In genomic region chr18:78793313-78793712, GRCh38 we compare ENCODE assay signal across 28 cellular contexts.
"Had no signal": no experiment of that assay in that cellular context is flagged by ENCODE, and none has a peak within 500 bp of the region (broad histone marks: within the 10 kb centered on the region; RNA-seq: fewer than 3 reads in every experiment).

No MANE protein-coding gene starts in this region.

- H3K27ac ChIP-seq: brain microvascular endothelial cell, Peyer's patch had no signal

- H3K27me3 Mint-ChIP-seq: activated CD4-positive, alpha-beta T cell treated with anti-CD3 and anti-CD28 coated beads for 36 hours; activated CD4-positive, alpha-beta T cell treated with anti-CD3 and anti-CD28 coated beads, Interleukin-2, amount 10 ng/mL, durations not matched to agents 7 days and 5 days; activated naive CD8-positive, alpha-beta T cell treated with anti-CD3 and anti-CD28 coated beads for 36 hours; activated T-cell treated with anti-CD3 and anti-CD28 coated beads, Interleukin-2, amount 50 U/mL, for 24 hours had no signal

- H3K4me3 Mint-ChIP-seq: activated CD4-positive, alpha-beta T cell treated with anti-CD3 and anti-CD28 coated beads for 36 hours; activated CD4-positive, alpha-beta T cell treated with anti-CD3 and anti-CD28 coated beads, Interleukin-2, amount 10 ng/mL, durations not matched to agents 7 days and 5 days; activated CD8-positive, alpha-beta T cell treated with anti-CD3 and anti-CD28 coated beads, Interleukin-2, amount 10 ng/mL, durations not matched to agents 7 days and 5 days; activated naive CD8-positive, alpha-beta T cell treated with anti-CD3 and anti-CD28 coated beads for 36 hours; activated T-cell treated with anti-CD3 and anti-CD28 coated beads, Interleukin-2, amount 50 U/mL, for 24 hours; central memory CD8-positive, alpha-beta T cell had no signal

- H3K4me3 ChIP-seq: MG63, Peyer's patch had no signal

- H3K4me1 Mint-ChIP-seq: activated CD4-positive, alpha-beta T cell treated with anti-CD3 and anti-CD28 coated beads for 36 hours; activated CD4-positive, alpha-beta T cell treated with anti-CD3 and anti-CD28 coated beads, Interleukin-2, amount 10 ng/mL, durations not matched to agents 7 days and 5 days; activated naive CD8-positive, alpha-beta T cell treated with anti-CD3 and anti-CD28 coated beads for 36 hours; central memory CD8-positive, alpha-beta T cell had no signal

- DNase-seq: activated CD4-positive, alpha-beta T cell treated with anti-CD3 and anti-CD28 coated beads for 36 hours; activated CD4-positive, alpha-beta T cell treated with anti-CD3 and anti-CD28 coated beads, Interleukin-2, amount 10 ng/mL, durations not matched to agents 7 days and 5 days; activated CD4-positive, alpha-beta T cell treated with anti-CD3 and anti-CD28 coated beads, Interleukin-2, amount 50 U/mL, for 48 hours; activated CD8-positive, alpha-beta T cell treated with anti-CD3 and anti-CD28 coated beads, Interleukin-2, amount 10 ng/mL, durations not matched to agents 7 days and 5 days; activated naive CD4-positive, alpha-beta T cell; activated naive CD4-positive, alpha-beta T cell treated with anti-CD3 and anti-CD28 coated beads, Interleukin-2, amount 50 U/mL, for 16 hours; activated naive CD8-positive, alpha-beta T cell treated with anti-CD3 and anti-CD28 coated beads for 36 hours; activated T-cell treated with anti-CD3 and anti-CD28 coated beads, Interleukin-2, amount 50 U/mL, for 24 hours; amniotic stem cell; brain microvascular endothelial cell; Kasumi-1; KBM-7; MG63; NCI-H1048; NCI-H1105 treated with DMSO at 0.1 percent for 48 hours; NCI-H1436; NCI-H1694; NCI-H1930; NCI-H2081 treated with DMSO at 0.1 percent for 48 hours; NCI-H226; NCI-H446 treated with DMSO at 0.1 percent for 48 hours; NCI-H524; Peyer's patch; RPMI8226; SIG-M5; T1000 had no signal

- H3K27me3 ChIP-seq: brain microvascular endothelial cell, Peyer's patch had no signal

- H3K36me3 Mint-ChIP-seq: activated naive CD8-positive, alpha-beta T cell treated with anti-CD3 and anti-CD28 coated beads for 36 hours had no signal

- H3K4me1 ChIP-seq: Peyer's patch had no signal

- ATAC-seq: activated CD4-positive, alpha-beta T cell treated with anti-CD3 and anti-CD28 coated beads for 36 hours; activated CD8-positive, alpha-beta T cell treated with anti-CD3 and anti-CD28 coated beads, Interleukin-2, amount 10 ng/mL, durations not matched to agents 7 days and 5 days had no signal

- H3K9me3 ChIP-seq: MG63, Peyer's patch had no signal

- H3K9me3 Mint-ChIP-seq: activated CD4-positive, alpha-beta T cell treated with anti-CD3 and anti-CD28 coated beads, Interleukin-2, amount 10 ng/mL, durations not matched to agents 7 days and 5 days; activated naive CD8-positive, alpha-beta T cell treated with anti-CD3 and anti-CD28 coated beads for 36 hours; activated T-cell treated with anti-CD3 and anti-CD28 coated beads, Interleukin-2, amount 50 U/mL, for 24 hours; activated T-helper 2 cell treated with anti-CD3 and anti-CD28 coated beads, Interferon-gamma antibody, Interleukin-2, Interleukin-4, amounts not matched to agents 10 μg/mL and 5 μg/mL and 100 μg/mL, durations not matched to agents 14 hours and 24 hours and 36 hours; central memory CD8-positive, alpha-beta T cell had no signal

- H3K27ac Mint-ChIP-seq: activated CD4-positive, alpha-beta T cell treated with anti-CD3 and anti-CD28 coated beads for 36 hours; activated CD4-positive, alpha-beta T cell treated with anti-CD3 and anti-CD28 coated beads, Interleukin-2, amount 10 ng/mL, durations not matched to agents 7 days and 5 days; activated CD8-positive, alpha-beta T cell treated with anti-CD3 and anti-CD28 coated beads, Interleukin-2, amount 10 ng/mL, durations not matched to agents 7 days and 5 days; activated naive CD8-positive, alpha-beta T cell treated with anti-CD3 and anti-CD28 coated beads for 36 hours; activated T-cell treated with anti-CD3 and anti-CD28 coated beads, Interleukin-2, amount 50 U/mL, for 24 hours; activated T-helper 2 cell treated with anti-CD3 and anti-CD28 coated beads, Interferon-gamma antibody, Interleukin-2, Interleukin-4, amounts not matched to agents 10 μg/mL and 5 μg/mL and 100 μg/mL, durations not matched to agents 14 hours and 24 hours and 36 hours had no signal

- H3K36me3 ChIP-seq: brain microvascular endothelial cell, MG63, Peyer's patch had no signal
